ENCODE assay signal across 27 cellular contexts in the genomic region with DNA sequence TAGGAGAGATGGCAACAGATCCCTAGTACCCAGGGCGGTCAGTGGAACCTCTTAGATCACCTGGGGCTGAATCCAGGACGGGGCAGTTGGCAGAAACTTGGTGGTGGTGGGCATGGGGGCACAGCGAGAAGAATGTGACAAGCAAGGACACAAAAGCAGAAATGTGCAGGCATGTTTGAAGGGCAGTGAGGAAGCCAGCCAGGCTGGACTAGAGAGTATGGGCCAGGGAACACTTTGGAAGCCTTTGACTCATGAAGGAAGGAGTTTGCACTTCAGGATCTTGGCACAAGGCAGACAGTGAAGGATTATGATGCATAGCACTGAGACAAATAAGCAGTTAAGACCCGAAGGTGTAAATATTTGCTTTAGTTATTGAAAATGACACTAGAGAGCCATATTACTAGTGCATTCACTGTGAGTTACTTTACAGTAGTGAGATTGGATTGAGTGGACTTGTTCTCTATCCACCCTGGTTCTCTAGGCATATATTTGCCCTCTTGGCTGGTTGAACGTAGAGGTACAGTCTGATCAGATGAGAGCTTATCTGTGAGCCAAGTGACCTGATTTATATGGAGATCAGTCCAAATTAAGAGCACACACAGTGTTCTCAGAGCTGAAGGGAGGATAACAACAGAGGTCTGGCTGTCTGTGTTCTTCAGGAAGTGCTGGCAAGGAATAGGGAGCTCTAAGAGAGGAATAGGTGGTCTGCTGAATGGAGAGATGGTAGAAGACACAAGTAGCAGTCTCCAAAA.
DNase-seq lines count a peak whose midpoint lies in the region; ATAC-seq and TF ChIP-seq lines count a peak whose summit lies in the region.
"Had no signal": no experiment of that assay in that cellular context is flagged by ENCODE, and none has a peak within 500 bp of the region (broad histone marks: within the 10 kb centered on the region; RNA-seq: fewer than 3 reads in every experiment).

No MANE protein-coding gene starts in this region.

- TF ChIP-seq POLR2A in upper lobe of left lung (IDR thresholded peaks at IDR 0.05) = no peak

- no peak overlapping the region for H3K9ac ChIP-seq in GM23248
- H3K9ac ChIP-seq in PC-3 (ENCODE audit: low read length) = no peak overlapping the region

- DNase-seq in GM23248 = peak; percentile 78
- DNase-seq in PC-3 = peak; percentile 38
- no peak for DNase-seq in left colon
- DNase-seq in upper lobe of left lung = peak in 1 of 2 donors; percentile 30
- DNase-seq in HAP-1 (ENCODE audit: low spot score in 2 of 2) = no peak
- no peak for DNase-seq in Kasumi-1 (lab: John Stamatoyannopoulos, UW)
- DNase-seq in NCI-H345 (lab: John Stamatoyannopoulos, UW) = no peak
- DNase-seq: activated CD4-positive, CD25-positive, alpha-beta regulatory T cell; activated naive CD4-positive, alpha-beta T cell treated with Interleukin-2 at 50 U/mL for 16 hours; activated T-cell treated with anti-CD3 and anti-CD28 coated beads, Interleukin-2, amount 50 U/mL, for 72 hours; brain microvascular endothelial cell; CD4-positive, alpha-beta T cell; gastrocnemius medialis; GDM1; KBM-7; left cardiac atrium; mesenchymal stem cell; MV-4-11; NCI-H1436 treated with DMSO at 0.1 percent for 48 hours; NCI-H524 treated with DMSO at 0.1 percent for 48 hours; sigmoid colon; SJCRH30; stimulated activated CD4-positive, alpha-beta T cell treated with anti-CD3 and anti-CD28 coated beads, Interleukin-15, amount 100 ng/mL, for 24 hours; stimulated activated naive CD4-positive, alpha-beta T cell treated with Interleukin-2 at 50 U/mL for 16 hours; uterus had no signal

- no peak for TF ChIP-seq EP300 in upper lobe of left lung (IDR thresholded peaks at IDR 0.05)

- no peak overlapping the region for H2AFZ ChIP-seq in GM23248
- no peak overlapping the region for H2AFZ ChIP-seq in PC-3 (ENCODE audit: low read length)

- BruUV-seq in PC-3 (replicated peaks; lab: Mats Ljungman, UMichigan) = no TSS peak

- intact Hi-C loops in PC-3 (cut with micrococcal nuclease) (no loop called here), left colon (cut with DNase I, micrococcal nuclease) (no loop called here)

- peak overlapping the region; percentile 15 for H3K4me2 ChIP-seq in GM23248 (ENCODE audit: unreplicated experiment)
- H3K4me2 ChIP-seq in PC-3 (ENCODE audit: low read length) = no peak overlapping the region

- H3K79me2 ChIP-seq in GM23248 (ENCODE audit: insufficient read depth) (no peaks in the 10 kb centered on the region), PC-3 (ENCODE audit: low read length) (no peaks in the 10 kb centered on the region)

- in situ Hi-C loops in GM23248 (cut with MboI) (no loop called here), HAP-1 (cut with MboI; ENCODE audit: low sequenced_read_pairs) (no loop called here)

- CTCF ChIA-PET in PC-3 (lab: Charles Lee) = no interaction called here

- H3K27ac ChIP-seq in GM23248 (peak overlapping the region; percentile 24), PC-3 (ENCODE audit: low read length) (no peak overlapping the region), upper lobe of left lung (no peak overlapping the region)
- H3K27ac ChIP-seq: brain microvascular endothelial cell, prostate gland, sigmoid colon, SJCRH30, uterus had no signal

- H3K4me3 ChIP-seq in GM23248 (no peak overlapping the region), PC-3 (ENCODE audit: low read length) (no peak overlapping the region), upper lobe of left lung (no peak overlapping the region), HAP-1 (no peak overlapping the region)
- H3K4me3 ChIP-seq: gastrocnemius medialis, prostate gland, sigmoid colon, SJCRH30, uterus had no signal

- no peaks in the 10 kb centered on the region for H3K9me2 ChIP-seq in GM23248 (ENCODE audit: insufficient read depth)
- no peaks in the 10 kb centered on the region for H3K9me2 ChIP-seq in PC-3 (replicated peaks; ENCODE audit: low read length)

- H3K27me3 ChIP-seq in GM23248 (replicated peaks; ENCODE audit: insufficient read depth) (no peaks in the 10 kb centered on the region; the same call in 1 of the 2 replicates), PC-3 (ENCODE audit: low read length) (no peaks in the 10 kb centered on the region), upper lobe of left lung (no peaks in the 10 kb centered on the region), HAP-1 (ENCODE audit: low read depth) (no peaks in the 10 kb centered on the region)
- H3K27me3 ChIP-seq: brain microvascular endothelial cell, gastrocnemius medialis, sigmoid colon, SJCRH30, uterus had no signal

- H3K9me3 ChIP-seq in GM23248 (ENCODE audit: low read depth) = no peaks in the 10 kb centered on the region
- peaks cover 8% of the 10 kb centered on the region for H3K9me3 ChIP-seq in PC-3 (ENCODE audit: low read length)
- H3K9me3 ChIP-seq in upper lobe of left lung = no peaks in the 10 kb centered on the region
- no peaks in the 10 kb centered on the region for H3K9me3 ChIP-seq in HAP-1
- H3K9me3 ChIP-seq: gastrocnemius medialis, prostate gland, sigmoid colon, SJCRH30, uterus had no signal

- ATAC-seq in PC-3 = peak; percentile 99
- ATAC-seq in left colon = peak; percentile 37
- ATAC-seq in upper lobe of left lung (ENCODE audit: low FRiP score in 2 of 2) = peak; percentile 22 to 49
- ATAC-seq: activated T-cell treated with anti-CD3 and anti-CD28 coated beads, Interleukin-2, amount 50 U/mL, for 72 hours; HCT116 had no signal

- peaks cover 25% of the 10 kb centered on the region for H3K4me1 ChIP-seq in GM23248 (ENCODE audit: insufficient read depth)
- no peaks in the 10 kb centered on the region for H3K4me1 ChIP-seq in PC-3 (ENCODE audit: insufficient read depth, low read length)
- H3K4me1 ChIP-seq in upper lobe of left lung = no peaks in the 10 kb centered on the region
- no peaks in the 10 kb centered on the region for H3K4me1 ChIP-seq in HAP-1
- H3K4me1 ChIP-seq: prostate gland, SJCRH30, uterus had no signal

- no peaks in the 10 kb centered on the region for H4K20me1 ChIP-seq in GM23248 (ENCODE audit: insufficient read depth)
- no peaks in the 10 kb centered on the region for H4K20me1 ChIP-seq in PC-3 (ENCODE audit: low read length)

- 45 to 49% methylated on average over 5 of the region's 5 CpGs for WGBS in GM23248 (ENCODE audit: low coverage in 1 of 2, low lambda C conversion rate in 2 of 2, missing lambda C conversion rate in 2 of 2), 2 experiments
- WGBS in upper lobe of left lung, 2 donors = 59 to 60% methylated on average over 5 of the region's 5 CpGs

- POLR2A ChIA-PET in PC-3 (lab: Charles Lee; ENCODE audit: unreplicated experiment) = no interaction called here

- H3K36me3 ChIP-seq in GM23248 (ENCODE audit: low read depth) = no peaks in the 10 kb centered on the region
- peaks cover 4% of the 10 kb centered on the region; the same call in 1 of the 2 replicates for H3K36me3 ChIP-seq in PC-3 (ENCODE audit: low read depth, low read length)
- no peaks in the 10 kb centered on the region for H3K36me3 ChIP-seq in upper lobe of left lung
- H3K36me3 ChIP-seq in HAP-1 (replicated peaks) = no peaks in the 10 kb centered on the region
- H3K36me3 ChIP-seq: brain microvascular endothelial cell, gastrocnemius medialis, prostate gland, sigmoid colon, SJCRH30, uterus had no signal

- H3F3A ChIP-seq in GM23248 (ENCODE audit: insufficient read depth) (peaks cover 24% of the 10 kb centered on the region), PC-3 (ENCODE audit: low read length, unreplicated experiment) (no peaks in the 10 kb centered on the region)

- TF ChIP-seq CTCF in PC-3 (conservative IDR thresholded peaks at IDR 0.05; ENCODE audit: low read depth, low read length) = no peak
- no peak for TF ChIP-seq CTCF in upper lobe of left lung (IDR thresholded peaks at IDR 0.05)

Comparison
In these comparisons a context has a peak if more than half of its experiments do, and no peak if none do; other contexts are left out.
1. DNase-seq: peak in GM23248 (single experiment) and PC-3 (single experiment); none in left colon (0 of 2), HAP-1 (0 of 2), Kasumi-1 (0 of 2) and NCI-H345 (single experiment).
2. ATAC-seq: peak in every context shown above with its lines; median percentile 99 in PC-3; 37 in left colon; 36 in upper lobe of left lung.